ENCODE assay signal across 8 cellular contexts in the genomic region with DNA sequence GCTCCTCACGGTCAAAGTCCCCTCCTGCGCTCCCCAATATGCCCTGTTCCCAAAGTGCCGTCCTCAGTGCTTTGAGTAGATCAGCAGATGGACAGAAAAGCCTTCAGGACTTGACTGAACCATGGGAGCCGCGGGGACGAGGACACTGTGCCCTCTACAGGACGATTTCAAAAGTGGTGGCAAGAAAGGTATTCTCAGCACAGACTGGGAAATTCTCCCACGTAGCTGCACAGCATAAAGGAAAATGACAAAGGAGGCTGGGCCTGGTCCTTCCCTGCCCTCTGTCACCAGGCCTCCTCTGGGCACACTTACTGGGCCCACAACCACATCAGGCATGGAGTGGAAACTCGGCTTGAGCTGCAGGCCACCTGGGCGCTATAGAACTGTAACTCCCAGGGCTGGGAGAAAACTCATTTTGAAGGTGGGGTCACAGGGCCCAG. TPM values are rescaled to one million over a fixed set of nuclear protein-coding genes. Genes with fewer than 3 reads are reported as not detected.
A peak's percentile ranks its signal among the peaks of the same experiment; 100 is the strongest.
DNase-seq lines count a peak whose midpoint lies in the region; ATAC-seq and TF ChIP-seq lines count a peak whose summit lies in the region.

No MANE protein-coding gene starts in this region.

- DNase-seq in AG08395 (ENCODE audit: low spot score) (peak; percentile 85), NCI-H526 (lab: John Stamatoyannopoulos, UW) (peak; percentile 60 to 91), endothelial cell (ENCODE audit: low spot score) (peak; percentile 64), mucosa of gallbladder (ENCODE audit: low spot score) (peak; percentile 65)
- peak; percentile 67 for DNase-seq in activated CD8-positive, alpha-beta T cell treated with anti-CD3 and anti-CD28 coated beads, Interleukin-2, amount 10 ng/mL, durations not matched to agents 7 days and 5 days
- peak; percentile 29 for DNase-seq in stimulated activated naive CD4-positive, alpha-beta T cell treated with Interleukin-2 at 50 U/mL for 16 hours (lab: John Stamatoyannopoulos, UW)

- POLR2A ChIA-PET in activated CD8-positive, alpha-beta T cell treated with anti-CD3 and anti-CD28 coated beads, Interleukin-2, amount 10 ng/mL, durations not matched to agents 7 days and 5 days (lab: Charles Lee), result interaction anchor here (1.0 kb wide), 1 partner anchor 40 kb away, joined by 3 read pairs; no protein-coding TSS in a partner anchor

- no peak overlapping the region for H3K4me3 Mint-ChIP-seq in activated CD8-positive, alpha-beta T cell treated with anti-CD3 and anti-CD28 coated beads, Interleukin-2, amount 10 ng/mL, durations not matched to agents 7 days and 5 days
- no peak overlapping the region for H3K4me3 Mint-ChIP-seq in endothelial cell (ENCODE audit: unreplicated experiment)

- ATAC-seq in GM18508 (IDR thresholded peaks at IDR 0.05; ENCODE audit: insufficient read depth, unreplicated experiment), result peak; percentile 81
- ATAC-seq in HG02981 (IDR thresholded peaks at IDR 0.05; ENCODE audit: unreplicated experiment), result peak; percentile 74
- ATAC-seq in activated CD8-positive, alpha-beta T cell treated with anti-CD3 and anti-CD28 coated beads, Interleukin-2, amount 10 ng/mL, durations not matched to agents 7 days and 5 days, result peak; percentile 92

- CTCF ChIA-PET in activated CD8-positive, alpha-beta T cell treated with anti-CD3 and anti-CD28 coated beads, Interleukin-2, amount 10 ng/mL, durations not matched to agents 7 days and 5 days (lab: Charles Lee), result interaction anchor here (0.5 to 4.7 kb wide), 31 partner anchors 10 to 271 kb away, joined by 3 to 134 read pairs (median 4); no protein-coding TSS in a partner anchor

- no peak overlapping the region for H3K27ac Mint-ChIP-seq in activated CD8-positive, alpha-beta T cell treated with anti-CD3 and anti-CD28 coated beads, Interleukin-2, amount 10 ng/mL, durations not matched to agents 7 days and 5 days
- no peak overlapping the region for H3K27ac Mint-ChIP-seq in endothelial cell (ENCODE audit: unreplicated experiment)

- H3K36me3 Mint-ChIP-seq in activated CD8-positive, alpha-beta T cell treated with anti-CD3 and anti-CD28 coated beads, Interleukin-2, amount 10 ng/mL, durations not matched to agents 7 days and 5 days (ENCODE audit: low read depth), result no peaks in the 10 kb centered on the region
- no peaks in the 10 kb centered on the region for H3K36me3 Mint-ChIP-seq in endothelial cell (ENCODE audit: low read depth, unreplicated experiment)

- peaks cover 2% of the 10 kb centered on the region for H3K4me1 Mint-ChIP-seq in activated CD8-positive, alpha-beta T cell treated with anti-CD3 and anti-CD28 coated beads, Interleukin-2, amount 10 ng/mL, durations not matched to agents 7 days and 5 days (ENCODE audit: low read depth)
- H3K4me1 Mint-ChIP-seq in endothelial cell (ENCODE audit: unreplicated experiment), result no peaks in the 10 kb centered on the region

- no peaks in the 10 kb centered on the region for H3K27me3 Mint-ChIP-seq in activated CD8-positive, alpha-beta T cell treated with anti-CD3 and anti-CD28 coated beads, Interleukin-2, amount 10 ng/mL, durations not matched to agents 7 days and 5 days (ENCODE audit: low read depth)
- no peaks in the 10 kb centered on the region for H3K27me3 Mint-ChIP-seq in endothelial cell (ENCODE audit: unreplicated experiment)

- TF ChIP-seq CTCF in endothelial cell (IDR thresholded peaks at IDR 0.05; ENCODE audit: unreplicated experiment), result peak; percentile 44

- no peaks in the 10 kb centered on the region for H3K9me3 Mint-ChIP-seq in activated CD8-positive, alpha-beta T cell treated with anti-CD3 and anti-CD28 coated beads, Interleukin-2, amount 10 ng/mL, durations not matched to agents 7 days and 5 days (ENCODE audit: insufficient read depth)
- H3K9me3 Mint-ChIP-seq in endothelial cell (ENCODE audit: unreplicated experiment), result no peaks in the 10 kb centered on the region

RNA-seq across cellular contexts. Expression of a gene that starts 16.7 kb away (rescaled TPM):
- 10 to 100 TPM; 23.9 to 29.4 TPM for total RNA-seq in activated CD8-positive, alpha-beta T cell treated with anti-CD3 and anti-CD28 coated beads, Interleukin-2, amount 10 ng/mL, durations not matched to agents 7 days and 5 days
- 39.4 TPM for total RNA-seq in endothelial cell (ENCODE audit: unreplicated experiment)
- total RNA-seq in mucosa of gallbladder, result 40.8 TPM

Comparison
In these comparisons a context has a peak if more than half of its experiments do, and no peak if none do; other contexts are left out.
1. Peak in every context shown above with its lines: DNase-seq and ATAC-seq.
2. DNase-seq: peak in every context shown above with its lines; median percentile 85 in AG08395; 76 in NCI-H526; 67 in activated CD8-positive, alpha-beta T cell treated with anti-CD3 and anti-CD28 coated beads, Interleukin-2, amount 10 ng/mL, durations not matched to agents 7 days and 5 days; 65 in mucosa of gallbladder; 64 in endothelial cell; 29 in stimulated activated naive CD4-positive, alpha-beta T cell treated with Interleukin-2 at 50 U/mL for 16 hours.